ENCODE assay signal across 1 cellular context in genomic region chr5:133496631-133497030, GRCh38.
TF ChIP-seq lines count a peak whose summit lies in the region.

No MANE protein-coding gene starts in this region.

TF ChIP-seq in H1, 55 proteins besides CTCF, POLR2A, EP300 and RAD21 (continued from another document):
- TF ChIP-seq, protein P1, sequence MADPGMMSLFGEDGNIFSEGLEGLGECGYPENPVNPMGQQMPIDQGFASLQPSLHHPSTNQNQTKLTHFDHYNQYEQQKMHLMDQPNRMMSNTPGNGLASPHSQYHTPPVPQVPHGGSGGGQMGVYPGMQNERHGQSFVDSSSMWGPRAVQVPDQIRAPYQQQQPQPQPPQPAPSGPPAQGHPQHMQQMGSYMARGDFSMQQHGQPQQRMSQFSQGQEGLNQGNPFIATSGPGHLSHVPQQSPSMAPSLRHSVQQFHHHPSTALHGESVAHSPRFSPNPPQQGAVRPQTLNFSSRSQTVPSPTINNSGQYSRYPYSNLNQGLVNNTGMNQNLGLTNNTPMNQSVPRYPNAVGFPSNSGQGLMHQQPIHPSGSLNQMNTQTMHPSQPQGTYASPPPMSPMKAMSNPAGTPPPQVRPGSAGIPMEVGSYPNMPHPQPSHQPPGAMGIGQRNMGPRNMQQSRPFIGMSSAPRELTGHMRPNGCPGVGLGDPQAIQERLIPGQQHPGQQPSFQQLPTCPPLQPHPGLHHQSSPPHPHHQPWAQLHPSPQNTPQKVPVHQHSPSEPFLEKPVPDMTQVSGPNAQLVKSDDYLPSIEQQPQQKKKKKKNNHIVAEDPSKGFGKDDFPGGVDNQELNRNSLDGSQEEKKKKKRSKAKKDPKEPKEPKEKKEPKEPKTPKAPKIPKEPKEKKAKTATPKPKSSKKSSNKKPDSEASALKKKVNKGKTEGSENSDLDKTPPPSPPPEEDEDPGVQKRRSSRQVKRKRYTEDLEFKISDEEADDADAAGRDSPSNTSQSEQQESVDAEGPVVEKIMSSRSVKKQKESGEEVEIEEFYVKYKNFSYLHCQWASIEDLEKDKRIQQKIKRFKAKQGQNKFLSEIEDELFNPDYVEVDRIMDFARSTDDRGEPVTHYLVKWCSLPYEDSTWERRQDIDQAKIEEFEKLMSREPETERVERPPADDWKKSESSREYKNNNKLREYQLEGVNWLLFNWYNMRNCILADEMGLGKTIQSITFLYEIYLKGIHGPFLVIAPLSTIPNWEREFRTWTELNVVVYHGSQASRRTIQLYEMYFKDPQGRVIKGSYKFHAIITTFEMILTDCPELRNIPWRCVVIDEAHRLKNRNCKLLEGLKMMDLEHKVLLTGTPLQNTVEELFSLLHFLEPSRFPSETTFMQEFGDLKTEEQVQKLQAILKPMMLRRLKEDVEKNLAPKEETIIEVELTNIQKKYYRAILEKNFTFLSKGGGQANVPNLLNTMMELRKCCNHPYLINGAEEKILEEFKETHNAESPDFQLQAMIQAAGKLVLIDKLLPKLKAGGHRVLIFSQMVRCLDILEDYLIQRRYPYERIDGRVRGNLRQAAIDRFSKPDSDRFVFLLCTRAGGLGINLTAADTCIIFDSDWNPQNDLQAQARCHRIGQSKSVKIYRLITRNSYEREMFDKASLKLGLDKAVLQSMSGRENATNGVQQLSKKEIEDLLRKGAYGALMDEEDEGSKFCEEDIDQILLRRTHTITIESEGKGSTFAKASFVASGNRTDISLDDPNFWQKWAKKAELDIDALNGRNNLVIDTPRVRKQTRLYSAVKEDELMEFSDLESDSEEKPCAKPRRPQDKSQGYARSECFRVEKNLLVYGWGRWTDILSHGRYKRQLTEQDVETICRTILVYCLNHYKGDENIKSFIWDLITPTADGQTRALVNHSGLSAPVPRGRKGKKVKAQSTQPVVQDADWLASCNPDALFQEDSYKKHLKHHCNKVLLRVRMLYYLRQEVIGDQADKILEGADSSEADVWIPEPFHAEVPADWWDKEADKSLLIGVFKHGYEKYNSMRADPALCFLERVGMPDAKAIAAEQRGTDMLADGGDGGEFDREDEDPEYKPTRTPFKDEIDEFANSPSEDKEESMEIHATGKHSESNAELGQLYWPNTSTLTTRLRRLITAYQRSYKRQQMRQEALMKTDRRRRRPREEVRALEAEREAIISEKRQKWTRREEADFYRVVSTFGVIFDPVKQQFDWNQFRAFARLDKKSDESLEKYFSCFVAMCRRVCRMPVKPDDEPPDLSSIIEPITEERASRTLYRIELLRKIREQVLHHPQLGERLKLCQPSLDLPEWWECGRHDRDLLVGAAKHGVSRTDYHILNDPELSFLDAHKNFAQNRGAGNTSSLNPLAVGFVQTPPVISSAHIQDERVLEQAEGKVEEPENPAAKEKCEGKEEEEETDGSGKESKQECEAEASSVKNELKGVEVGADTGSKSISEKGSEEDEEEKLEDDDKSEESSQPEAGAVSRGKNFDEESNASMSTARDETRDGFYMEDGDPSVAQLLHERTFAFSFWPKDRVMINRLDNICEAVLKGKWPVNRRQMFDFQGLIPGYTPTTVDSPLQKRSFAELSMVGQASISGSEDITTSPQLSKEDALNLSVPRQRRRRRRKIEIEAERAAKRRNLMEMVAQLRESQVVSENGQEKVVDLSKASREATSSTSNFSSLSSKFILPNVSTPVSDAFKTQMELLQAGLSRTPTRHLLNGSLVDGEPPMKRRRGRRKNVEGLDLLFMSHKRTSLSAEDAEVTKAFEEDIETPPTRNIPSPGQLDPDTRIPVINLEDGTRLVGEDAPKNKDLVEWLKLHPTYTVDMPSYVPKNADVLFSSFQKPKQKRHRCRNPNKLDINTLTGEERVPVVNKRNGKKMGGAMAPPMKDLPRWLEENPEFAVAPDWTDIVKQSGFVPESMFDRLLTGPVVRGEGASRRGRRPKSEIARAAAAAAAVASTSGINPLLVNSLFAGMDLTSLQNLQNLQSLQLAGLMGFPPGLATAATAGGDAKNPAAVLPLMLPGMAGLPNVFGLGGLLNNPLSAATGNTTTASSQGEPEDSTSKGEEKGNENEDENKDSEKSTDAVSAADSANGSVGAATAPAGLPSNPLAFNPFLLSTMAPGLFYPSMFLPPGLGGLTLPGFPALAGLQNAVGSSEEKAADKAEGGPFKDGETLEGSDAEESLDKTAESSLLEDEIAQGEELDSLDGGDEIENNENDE (IDR thresholded peaks at IDR 0.05; ENCODE audit: insufficient replicate concordance, low read length) = no peak
- TF ChIP-seq CTBP2 (IDR thresholded peaks at IDR 0.05; ENCODE audit: borderline replicate concordance, insufficient read depth, insufficient read length, low read length) (no peak), CBX8 (IDR thresholded peaks at IDR 0.05; ENCODE audit: borderline replicate concordance, low read depth, low read length) (no peak), YY1 (IDR thresholded peaks at IDR 0.05; ENCODE audit: low read depth, low read length) (no peak), SIX5 (IDR thresholded peaks at IDR 0.05; ENCODE audit: low read depth, low read length) (no peak), SP4 (IDR thresholded peaks at IDR 0.05; ENCODE audit: low read length) (no peak), SAP30 (IDR thresholded peaks at IDR 0.05; ENCODE audit: insufficient read depth, insufficient replicate concordance, low read length) (no peak), SP1 (IDR thresholded peaks at IDR 0.05; ENCODE audit: low read depth, low read length) (no peak), HDAC2 (IDR thresholded peaks at IDR 0.05; ENCODE audit: borderline replicate concordance in 1 of 2, low read depth in 2 of 2, low read length in 2 of 2) (no peak), SUZ12 (IDR thresholded peaks at IDR 0.05; ENCODE audit: low read length) (no peak), NRF1 (IDR thresholded peaks at IDR 0.05; ENCODE audit: low read depth, low read length) (no peak), BACH1 (IDR thresholded peaks at IDR 0.05; ENCODE audit: low read length) (no peak), TAF1 (IDR thresholded peaks at IDR 0.05; ENCODE audit: low read depth, low read length) (no peak), ATF2 (IDR thresholded peaks at IDR 0.05; ENCODE audit: low read length) (no peak), HDAC6 (IDR thresholded peaks at IDR 0.05; ENCODE audit: low read depth, low read length) (no peak), POLR2AphosphoS5 (IDR thresholded peaks at IDR 0.05; ENCODE audit: low read depth, low read length) (no peak)
TF ChIP-seq in H1: peak in this region for 0.
